8 cellular contexts compared by ENCODE assay signal in genomic region chr16:2223375-2224182, GRCh38. TPM values are rescaled to one million over a fixed set of nuclear protein-coding genes. Genes with fewer than 3 reads are reported as not detected.
DNase-seq lines count a peak whose midpoint lies in the region; ATAC-seq and TF ChIP-seq lines count a peak whose summit lies in the region.

TSS of gene E4F1 (plus strand) at chr16:2223591. CDS start at chr16:2223614, 23 bp downstream.

- peak within 1 kb of the TSS; percentile 98 for H3K4me3 ChIP-seq in H7 (ENCODE audit: insufficient read depth, low read depth, low read length)
- H3K4me3 ChIP-seq in fibroblast of the aortic adventitia (ENCODE audit: low read depth, low read length), result peak within 1 kb of the TSS; percentile 90

- TF ChIP-seq CTCF in fibroblast of the aortic adventitia (IDR thresholded peaks at IDR 0.05; ENCODE audit: insufficient read depth, low read length) (no peak), nephron progenitor cell (IDR thresholded peaks at IDR 0.05) (no peak)

- peaks cover 2% of the 10 kb centered on the region for H3K27me3 Mint-ChIP-seq in nephron progenitor cell (ENCODE audit: low read depth, poor library complexity)
- H3K27me3 Mint-ChIP-seq in stimulated activated naive CD8-positive, alpha-beta T cell treated with anti-CD3 and anti-CD28 coated beads, Interleukin-15, amount 100 ng/mL, for 72 hours, result no peaks in the 10 kb centered on the region

- DNase-seq in ELF-1 (ENCODE audit: low read depth, low spot score), result peak; percentile 100
- DNase-seq in H7, result peak; percentile 100
- DNase-seq in M059J (ENCODE audit: low read depth), result peak; percentile 99
- DNase-seq in SHP77 treated with DMSO at 0.1 percent for 48 hours (lab: John Stamatoyannopoulos, UW), result peak; percentile 97
- peak; percentile 100 for DNase-seq in activated effector memory CD4-positive, alpha-beta T cell treated with anti-CD3 and anti-CD28 coated beads, Interleukin-2, amount 50 U/mL, for 16 hours
- DNase-seq in fibroblast of the aortic adventitia (ENCODE audit: low read depth), result peak; percentile 99
- peak; percentile 100 for DNase-seq in nephron progenitor cell
- peak; percentile 100 for DNase-seq in stimulated activated naive CD8-positive, alpha-beta T cell treated with anti-CD3 and anti-CD28 coated beads, Interleukin-15, amount 100 ng/mL, for 72 hours

- peak within 1 kb of the TSS; percentile 85 for H3K4me3 Mint-ChIP-seq in nephron progenitor cell
- peak within 1 kb of the TSS; percentile 86 to 89 for H3K4me3 Mint-ChIP-seq in stimulated activated naive CD8-positive, alpha-beta T cell treated with anti-CD3 and anti-CD28 coated beads, Interleukin-15, amount 100 ng/mL, for 72 hours

- ATAC-seq in stimulated activated naive CD8-positive, alpha-beta T cell treated with anti-CD3 and anti-CD28 coated beads, Interleukin-15, amount 100 ng/mL, for 72 hours, result peak; percentile 98

- peaks cover 3% of the 10 kb centered on the region; the same call in 1 of the 2 replicates for H3K36me3 ChIP-seq in H7 (replicated peaks; ENCODE audit: control insufficient read depth, insufficient read depth, low read length)

- no peaks in the 10 kb centered on the region for H3K9me3 Mint-ChIP-seq in nephron progenitor cell
- H3K9me3 Mint-ChIP-seq in stimulated activated naive CD8-positive, alpha-beta T cell treated with anti-CD3 and anti-CD28 coated beads, Interleukin-15, amount 100 ng/mL, for 72 hours, result no peaks in the 10 kb centered on the region

- peaks cover 24% of the 10 kb centered on the region for H3K4me1 Mint-ChIP-seq in nephron progenitor cell
- H3K4me1 Mint-ChIP-seq in stimulated activated naive CD8-positive, alpha-beta T cell treated with anti-CD3 and anti-CD28 coated beads, Interleukin-15, amount 100 ng/mL, for 72 hours, result peaks cover 29% of the 10 kb centered on the region

- H3K36me3 Mint-ChIP-seq in nephron progenitor cell (ENCODE audit: low read depth), result peaks cover 5% of the 10 kb centered on the region

- H3K27ac Mint-ChIP-seq in nephron progenitor cell, result no peak within 1 kb of the TSS
- peak within 1 kb of the TSS; percentile 81 to 95 for H3K27ac Mint-ChIP-seq in stimulated activated naive CD8-positive, alpha-beta T cell treated with anti-CD3 and anti-CD28 coated beads, Interleukin-15, amount 100 ng/mL, for 72 hours

- no peaks in the 10 kb centered on the region for H3K27me3 ChIP-seq in H7 (ENCODE audit: control insufficient read depth, insufficient read depth, low read length)

RNA-seq across cellular contexts. Expression of gene E4F1, which starts in this region (rescaled TPM):
- total RNA-seq in H7 (2014; rRNA removed; shearing (Covaris generic)), result 33.4 and 36.8 TPM in 2 replicates
- 9.6 and 20.1 TPM in 2 replicates for total RNA-seq in M059J (2014; rRNA removed; shearing (Covaris generic))
- 18.7 and 41.7 TPM in 2 replicates for total RNA-seq in fibroblast of the aortic adventitia (ENCODE audit: low replicate concordance)

Comparison
In these comparisons a context has a peak if more than half of its experiments do, and no peak if none do; other contexts are left out.
1. Peak in every context shown above with its lines: DNase-seq, ATAC-seq and H3K4me3 ChIP-seq.